ENCODE assay signal across 16 cellular contexts in genomic region chr20:57746832-57747404, GRCh38.
"Had no signal": no experiment of that assay in that cellular context is flagged by ENCODE, and none has a peak within 500 bp of the region (broad histone marks: within the 10 kb centered on the region; RNA-seq: fewer than 3 reads in every experiment).

No MANE protein-coding gene starts in this region.

- DNase-seq: activated CD4-positive, alpha-beta memory T cell treated with anti-CD3 and anti-CD28 coated beads for 36 hours; activated naive CD4-positive, alpha-beta T cell treated with Interleukin-2 at 50 U/mL for 16 hours; activated naive CD8-positive, alpha-beta T cell treated with anti-CD3 and anti-CD28 coated beads, Interleukin-2, amount 50 U/mL, for 24 hours; activated T-cell treated with anti-CD3 and anti-CD28 coated beads, Interleukin-2, amount 50 U/mL, for 72 hours; effector CD4-positive, alpha-beta T cell; posterior cingulate gyrus; right cardiac atrium; stimulated activated CD4-positive, alpha-beta T cell treated with anti-CD3 and anti-CD28 coated beads, Interleukin-2, amount 100 ng/mL, for 24 hours; stimulated activated naive CD4-positive, alpha-beta T cell; T-helper 9 cell had no signal

- H3K27ac ChIP-seq: hepatocyte, neutrophil had no signal

- H3K36me3 ChIP-seq: gastroesophageal sphincter, neutrophil, upper lobe of left lung had no signal

- ATAC-seq: activated naive CD8-positive, alpha-beta T cell treated with anti-CD3 and anti-CD28 coated beads, Interleukin-2, amount 50 U/mL, for 24 hours; activated T-cell treated with anti-CD3 and anti-CD28 coated beads, Interleukin-2, amount 50 U/mL, for 72 hours; gastroesophageal sphincter; naive thymus-derived CD8-positive, alpha-beta T cell had no signal

- H3K27me3 ChIP-seq: gastroesophageal sphincter, hepatocyte, upper lobe of left lung had no signal

- H3K9me3 ChIP-seq: gastroesophageal sphincter, neutrophil, upper lobe of left lung had no signal

- H3K4me3 ChIP-seq: gastroesophageal sphincter, hepatocyte, lung, upper lobe of left lung had no signal
